ENCODE assay signal across 8 cellular contexts in genomic region chr1:211829343-211830054, GRCh38. TPM values are rescaled to one million over a fixed set of nuclear protein-coding genes. Genes with fewer than 3 reads are reported as not detected.
A peak's percentile ranks its signal among the peaks of the same experiment; 100 is the strongest.
DNase-seq lines count a peak whose midpoint lies in the region; ATAC-seq and TF ChIP-seq lines count a peak whose summit lies in the region.

No MANE protein-coding gene starts in this region.

- H3K27ac ChIP-seq in cingulate gyrus (ENCODE audit: low read depth, low read length) (peak overlapping the region; percentile 69), left lung (peak overlapping the region; percentile 81 to 95), subcutaneous abdominal adipose tissue (ENCODE audit: low read depth, low read length) (peak overlapping the region; percentile 84)

- H3K4me3 ChIP-seq in left lung (peak overlapping the region; percentile 64 to 66), subcutaneous abdominal adipose tissue (ENCODE audit: low read depth in 1 of 5, low read length in 5 of 5) (peak overlapping the region; percentile 71 to 88 (median 79))

- ATAC-seq in left lung: no peak
- ATAC-seq in GM21717 (IDR thresholded peaks at IDR 0.05; ENCODE audit: unreplicated experiment): no peak
- ATAC-seq in GM19467 (IDR thresholded peaks at IDR 0.05; ENCODE audit: unreplicated experiment): no peak

- H3K27me3 ChIP-seq in left lung: no peaks in the 10 kb centered on the region
- H3K27me3 ChIP-seq in subcutaneous abdominal adipose tissue (ENCODE audit: control insufficient read depth in 5 of 5, insufficient read depth in 4 of 5, low read length in 5 of 5): no peaks in the 10 kb centered on the region

- no peak for TF ChIP-seq CTCF in GM20000 (IDR thresholded peaks at IDR 0.05; ENCODE audit: extremely low read depth, missing control alignments)
- no peak for TF ChIP-seq CTCF in left lung (IDR thresholded peaks at IDR 0.05)

- peak; percentile 47 for DNase-seq in AG08396 (ENCODE audit: low spot score)
- DNase-seq in GM20000 (ENCODE audit: low spot score): peak; percentile 37
- peak; percentile 57 for DNase-seq in OCI-M1 (lab: John Stamatoyannopoulos, UW)
- no peak for DNase-seq in left lung

- peak overlapping the region; percentile 75 to 90 (median 83) for H3K9ac ChIP-seq in subcutaneous abdominal adipose tissue (ENCODE audit: low read length in 5 of 5)

- peaks cover 7 to 38% of the 10 kb centered on the region in 2 donors for H3K4me1 ChIP-seq in left lung
- H3K4me1 ChIP-seq in subcutaneous abdominal adipose tissue (ENCODE audit: control insufficient read depth in 5 of 5, insufficient read depth in 5 of 5, low read length in 5 of 5): peaks cover 0 to 54% (median 29%) of the 10 kb centered on the region in 5 donors

- intact Hi-C loops in left lung (cut with DNase I): loop anchor here in 1 of 2 donors (5.0 kb wide), 1 partner anchor 127 kb away; no protein-coding TSS in a partner anchor

- no peaks in the 10 kb centered on the region for H3K36me3 ChIP-seq in left lung
- peaks cover 0 to 6% (median 0%) of the 10 kb centered on the region in 5 donors for H3K36me3 ChIP-seq in subcutaneous abdominal adipose tissue (ENCODE audit: control insufficient read depth in 5 of 5, insufficient read depth in 5 of 5, low read length in 5 of 5)

- H3K9me3 ChIP-seq in left lung (no peaks in the 10 kb centered on the region), subcutaneous abdominal adipose tissue (ENCODE audit: control insufficient read depth in 5 of 5, low read length in 5 of 5) (no peaks in the 10 kb centered on the region)

RNA-seq across cellular contexts. Expression of gene LPGAT1, which starts 1.1 kb away (rescaled TPM):
- total RNA-seq in left lung: 10 to 100 TPM; 38.9 to 47.1 TPM

Comparison
In these comparisons a context has a peak if more than half of its experiments do, and no peak if none do; other contexts are left out.
1. DNase-seq: peak in AG08396 (single experiment), GM20000 (single experiment) and OCI-M1 (single experiment); none in left lung (0 of 2).
2. Peak in every context shown above with its lines, with median percentiles within 50 percentile points of each other: H3K27ac ChIP-seq.